ENCODE assay signal across 8 cellular contexts in the genomic region with DNA sequence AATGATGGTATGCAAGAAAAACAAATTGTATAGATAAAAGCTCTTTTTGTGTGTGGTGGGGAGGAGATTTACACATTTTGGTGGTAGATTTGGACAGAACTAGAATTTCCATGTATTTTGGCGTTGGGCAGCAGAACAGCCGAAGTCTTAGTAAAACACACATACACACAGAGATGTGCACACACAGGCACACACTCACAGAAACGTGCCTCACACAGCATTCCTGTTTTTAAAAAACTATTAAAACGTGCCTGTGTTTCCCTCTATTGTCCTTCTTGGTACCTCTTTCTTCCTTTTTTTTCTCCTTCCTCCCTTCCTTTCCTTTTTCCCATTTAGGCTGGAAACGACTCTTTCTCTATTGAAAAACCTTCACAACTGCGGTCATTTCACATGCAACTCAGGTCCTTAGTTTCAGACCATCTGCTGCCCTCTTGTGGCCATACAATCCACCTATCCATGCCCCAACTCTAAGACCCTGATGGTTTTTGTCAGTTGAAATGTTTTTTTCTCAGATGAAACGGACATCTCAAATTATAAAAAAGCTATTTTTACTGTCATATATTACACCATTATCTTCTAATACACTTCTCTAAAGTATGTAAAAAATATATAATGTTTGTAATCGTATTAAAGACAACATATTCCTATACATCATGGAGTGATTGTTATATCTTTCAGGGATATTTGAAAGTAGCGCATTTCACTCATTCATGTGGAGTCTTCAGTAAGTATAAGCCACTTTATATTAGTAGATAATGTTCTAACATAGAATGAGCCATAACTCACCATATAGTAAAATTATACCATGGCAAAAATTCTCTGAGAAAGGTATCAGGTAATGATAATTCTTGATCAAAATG.
DNase-seq lines count a peak whose midpoint lies in the region; ATAC-seq and TF ChIP-seq lines count a peak whose summit lies in the region.

No MANE protein-coding gene starts in this region.

- H3K4me3 ChIP-seq in DND-41 (ENCODE audit: low read depth in 1 of 2, low read length in 2 of 2) (no peak overlapping the region), astrocyte of the spinal cord (ENCODE audit: low read depth, low read length) (peak overlapping the region; percentile 3), stomach (no peak overlapping the region)

- H3K27ac ChIP-seq in DND-41 (ENCODE audit: low read length) (no peak overlapping the region), stomach (no peak overlapping the region)

- TF ChIP-seq EP300 in stomach (IDR thresholded peaks at IDR 0.05) = no peak

- peaks cover 22% of the 10 kb centered on the region for H3K9me3 Mint-ChIP-seq in T-helper 2 cell treated with Interferon-gamma antibody and Interleukin-4, amounts not matched to agents 5 μg/mL and 100 μg/mL, for 36 hours

- intact Hi-C loops in stomach (cut with DNase I; ENCODE audit: low total_unique reads) = no loop called here

- no peaks in the 10 kb centered on the region for H3K27me3 Mint-ChIP-seq in T-helper 2 cell treated with Interferon-gamma antibody and Interleukin-4, amounts not matched to agents 5 μg/mL and 100 μg/mL, for 36 hours (ENCODE audit: low read depth)

- H3K27me3 ChIP-seq in DND-41 (ENCODE audit: insufficient read depth, low read length, poor library complexity) = no peaks in the 10 kb centered on the region
- H3K27me3 ChIP-seq in stomach = no peaks in the 10 kb centered on the region

- TF ChIP-seq CTCF in DND-41 (IDR thresholded peaks at IDR 0.05; ENCODE audit: borderline replicate concordance, extremely low read depth, low read length, poor library complexity, severe bottlenecking) (peak; percentile 73), astrocyte of the spinal cord (IDR thresholded peaks at IDR 0.05; ENCODE audit: low read depth, low read length) (peak; percentile 80), stomach (IDR thresholded peaks at IDR 0.05) (peak in 5 of 7 experiments; percentile 15 to 61 (median 50))

- H3K4me1 Mint-ChIP-seq in T-helper 2 cell treated with Interferon-gamma antibody and Interleukin-4, amounts not matched to agents 5 μg/mL and 100 μg/mL, for 36 hours (ENCODE audit: low read depth) = no peaks in the 10 kb centered on the region

- H3K4me3 Mint-ChIP-seq in T-helper 2 cell treated with Interferon-gamma antibody and Interleukin-4, amounts not matched to agents 5 μg/mL and 100 μg/mL, for 36 hours = no peak overlapping the region

- no peak; the same call in 2 of the 3 replicates for ATAC-seq in DND-41 (ENCODE audit: insufficient read depth, low read depth)
- peak; percentile 56 for ATAC-seq in HG02798 (IDR thresholded peaks at IDR 0.05; ENCODE audit: poor library complexity, unreplicated experiment)

- in situ Hi-C loops in astrocyte of the spinal cord (cut with HindIII; ENCODE audit: low sequenced_read_pairs) = no loop called here

- no peak overlapping the region for H3K27ac Mint-ChIP-seq in T-helper 2 cell treated with Interferon-gamma antibody and Interleukin-4, amounts not matched to agents 5 μg/mL and 100 μg/mL, for 36 hours

- TF ChIP-seq POLR2A in stomach (IDR thresholded peaks at IDR 0.05) = no peak

- no peaks in the 10 kb centered on the region for H3K36me3 Mint-ChIP-seq in T-helper 2 cell treated with Interferon-gamma antibody and Interleukin-4, amounts not matched to agents 5 μg/mL and 100 μg/mL, for 36 hours (ENCODE audit: low read depth)

- H3K36me3 ChIP-seq in DND-41 (ENCODE audit: insufficient read depth, low read length) (no peaks in the 10 kb centered on the region), stomach (no peaks in the 10 kb centered on the region)

- no peaks in the 10 kb centered on the region for H3K79me2 ChIP-seq in DND-41 (ENCODE audit: insufficient read depth, low read length)

- WGBS in stomach, 5 donors = 23 to 41% (median 30%) methylated on average over 9 of the region's 9 CpGs

- no peak overlapping the region for H3K4me2 ChIP-seq in DND-41 (ENCODE audit: insufficient read depth, low read length)

- no peaks in the 10 kb centered on the region for H4K20me1 ChIP-seq in DND-41 (ENCODE audit: insufficient read depth, low read length)

- DNase-seq in DND-41 (peak; percentile 20), NCI-H460 (ENCODE audit: extremely low read depth, low read depth) (peak; percentile 72), astrocyte of the spinal cord (ENCODE audit: low read depth, low spot score) (peak; percentile 73), iPS-NIHi7 (ENCODE audit: extremely low spot score) (peak; percentile 37), stomach (peak; percentile 62)
- DNase-seq in activated CD4-positive, CD25-positive, alpha-beta regulatory T cell (lab: John Stamatoyannopoulos, UW) = no peak
- DNase-seq in T-helper 2 cell treated with Interferon-gamma antibody and Interleukin-4, amounts not matched to agents 5 μg/mL and 100 μg/mL, for 36 hours (ENCODE audit: low spot score) = no peak

- no peak overlapping the region for H2AFZ ChIP-seq in DND-41 (ENCODE audit: low read depth, low read length)

- H3K4me1 ChIP-seq in DND-41 (ENCODE audit: insufficient read depth, low read length) (no peaks in the 10 kb centered on the region), stomach (peaks cover 0 to 4% (median 0%) of the 10 kb centered on the region in 4 donors)

- H3K9me3 ChIP-seq in DND-41 (ENCODE audit: insufficient read depth, low read length, severe bottlenecking) (no peaks in the 10 kb centered on the region), stomach (no peaks in the 10 kb centered on the region)

- H3K9ac ChIP-seq in DND-41 (ENCODE audit: low read depth, low read length) = no peak overlapping the region

Comparison
In these comparisons a context has a peak if more than half of its experiments do, and no peak if none do; other contexts are left out.
1. DNase-seq: peak in DND-41 (single experiment), NCI-H460 (single experiment), astrocyte of the spinal cord (single experiment), iPS-NIHi7 (single experiment) and stomach (single experiment); none in activated CD4-positive, CD25-positive, alpha-beta regulatory T cell (0 of 4) and T-helper 2 cell treated with Interferon-gamma antibody and Interleukin-4, amounts not matched to agents 5 μg/mL and 100 μg/mL, for 36 hours (single experiment).
2. Peak in every context shown above with its lines, with median percentiles within 50 percentile points of each other: CTCF ChIP-seq.